12 cellular contexts compared by ENCODE assay signal in the genomic region with DNA sequence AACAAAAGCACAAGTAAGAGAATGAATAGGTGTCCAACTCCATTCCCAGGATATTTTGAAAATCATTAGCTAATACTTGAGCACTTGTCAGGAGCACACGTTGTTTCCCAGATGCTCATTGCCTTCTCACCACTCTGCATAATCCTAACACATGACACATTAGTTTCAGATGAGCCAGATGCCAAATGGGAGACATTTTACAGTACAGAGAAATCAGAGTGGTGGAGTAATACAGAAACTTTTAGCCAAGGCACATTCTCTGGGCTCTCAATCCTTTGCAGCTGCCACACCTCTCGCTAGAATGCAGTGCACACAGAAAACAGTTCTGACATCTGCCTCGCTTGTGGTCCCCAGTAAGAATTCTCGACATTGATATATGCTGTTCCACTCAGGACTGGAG.
DNase-seq lines count a peak whose midpoint lies in the region; ATAC-seq and TF ChIP-seq lines count a peak whose summit lies in the region.
"Had no signal": no experiment of that assay in that cellular context is flagged by ENCODE, and none has a peak within 500 bp of the region (broad histone marks: within the 10 kb centered on the region; RNA-seq: fewer than 3 reads in every experiment).

No MANE protein-coding gene starts in this region.

- no peaks in the 10 kb centered on the region for H3K23me2 ChIP-seq in H9 (ENCODE audit: insufficient read length, low read depth, low read length, poor library complexity, severe bottlenecking)

- H3K4me3 Mint-ChIP-seq in H9 (no peak overlapping the region), chondrocyte (ENCODE audit: unreplicated experiment) (no peak overlapping the region)

- intact Hi-C loops in left lung (cut with DNase I): no loop called here

- no peak overlapping the region for H3K27ac ChIP-seq in AG04450 (ENCODE audit: low read depth, low read length)
- no peak overlapping the region for H3K27ac ChIP-seq in H9 (ENCODE audit: insufficient read length, low read depth, low read length)
- no peak overlapping the region for H3K27ac ChIP-seq in left lung
- H3K27ac ChIP-seq: brain microvascular endothelial cell had no signal

- H3K23ac ChIP-seq in H9 (ENCODE audit: insufficient read length, low read depth, low read length): no peak overlapping the region

- no peak for TF ChIP-seq CTCF in AG04450 (IDR thresholded peaks at IDR 0.05; ENCODE audit: low read depth, low read length)
- no peak for TF ChIP-seq CTCF in H9 (conservative IDR thresholded peaks at IDR 0.05)
- no peak for TF ChIP-seq CTCF in chondrocyte (IDR thresholded peaks at IDR 0.05)
- TF ChIP-seq CTCF in left lung (IDR thresholded peaks at IDR 0.05): no peak

- peaks cover 13% of the 10 kb centered on the region for H3K4me1 ChIP-seq in H9 (ENCODE audit: insufficient read depth, low read length)
- peaks cover 4 to 14% of the 10 kb centered on the region in 2 donors for H3K4me1 ChIP-seq in left lung

- no peaks in the 10 kb centered on the region for H3K27me3 Mint-ChIP-seq in H9 (ENCODE audit: low read depth)
- no peaks in the 10 kb centered on the region for H3K27me3 Mint-ChIP-seq in chondrocyte (ENCODE audit: low read depth)

- no peaks in the 10 kb centered on the region; a peak in 1 of 5 replicates for H3K9me3 Mint-ChIP-seq in H9
- no peaks in the 10 kb centered on the region for H3K9me3 Mint-ChIP-seq in chondrocyte (ENCODE audit: low read depth)

- H3K79me2 ChIP-seq in H9 (ENCODE audit: insufficient read depth, low read length): no peaks in the 10 kb centered on the region

- H4K5ac ChIP-seq in H9 (ENCODE audit: insufficient read length, low read depth, low read length): no peak overlapping the region

- DNase-seq in AG04450 (ENCODE audit: low read depth, low spot score) (peak; percentile 16), H9 (no peak), chondrocyte (ENCODE audit: low spot score) (no peak), left lung (no peak), iPS-NIHi7 (ENCODE audit: extremely low spot score) (no peak), middle frontal gyrus (ENCODE audit: extremely low spot score, low spot score) (no peak)
- DNase-seq in activated CD4-positive, CD25-positive, alpha-beta regulatory T cell (lab: John Stamatoyannopoulos, UW): no peak
- DNase-seq: activated CD4-positive, CD25-positive, alpha-beta regulatory T cell treated with anti-CD3 and anti-CD28 coated beads, Interleukin-2, amount 50 U/mL, for 72 hours; brain microvascular endothelial cell; DMS79; stimulated activated CD4-positive, alpha-beta T cell treated with anti-CD3 and anti-CD28 coated beads, Interleukin-12 subunit alpha, Interleukin-12 subunit beta, amount 100 ng/mL, for 4 hours had no signal

- H3K4me1 Mint-ChIP-seq in H9 (peaks cover 68 to 72% of the 10 kb centered on the region in 2 experiments), chondrocyte (ENCODE audit: low read depth) (peaks cover 57% of the 10 kb centered on the region)

- H3K4me2 ChIP-seq in H9 (ENCODE audit: insufficient read depth, insufficient read length, low read length): no peak overlapping the region

- H3K14ac ChIP-seq in H9 (ENCODE audit: insufficient read depth, low read length): no peak overlapping the region

- H3K9me3 ChIP-seq in AG04450 (ENCODE audit: control insufficient read depth, insufficient read depth, low read length) (no peaks in the 10 kb centered on the region), H9 (ENCODE audit: control insufficient read depth, low read depth, low read length) (no peaks in the 10 kb centered on the region), left lung (no peaks in the 10 kb centered on the region)

- H3K4me3 ChIP-seq in AG04450 (ENCODE audit: low read depth, low read length) (no peak overlapping the region), left lung (no peak overlapping the region)

- H3K79me1 ChIP-seq in H9 (ENCODE audit: insufficient read depth, low read depth, low read length, poor library complexity, severe bottlenecking): no peaks in the 10 kb centered on the region

- POLR2A ChIA-PET in AG04450 (lab: Yijun Ruan, JAX): interaction anchor here (0.6 kb wide), 1 partner anchor 78 kb away, joined by 6 read pairs; no protein-coding TSS in a partner anchor

- no peak overlapping the region for H2AK5ac ChIP-seq in H9 (ENCODE audit: insufficient read length, low read length)

- no peak overlapping the region for H2BK15ac ChIP-seq in H9 (ENCODE audit: low read depth, low read length)

- H2BK20ac ChIP-seq in H9 (ENCODE audit: low read depth, low read length, poor library complexity, severe bottlenecking): no peak overlapping the region

- no CpG with 5 or more reads among the region's 4 CpGs for WGBS in H9 (ENCODE audit: extremely low coverage, insufficient read length, low lambda C conversion rate)

- no peak overlapping the region for H2AFZ ChIP-seq in H9 (ENCODE audit: low read length)

- H2BK12ac ChIP-seq in H9 (ENCODE audit: insufficient read length, low read depth, low read length): no peak overlapping the region

- H4K91ac ChIP-seq in H9 (ENCODE audit: insufficient read length, low read depth, low read length): no peak overlapping the region

- H3K4ac ChIP-seq in H9 (ENCODE audit: low read depth, low read length): no peak overlapping the region

- H3K56ac ChIP-seq in H9 (ENCODE audit: insufficient read length, low read depth, low read length): no peak overlapping the region

- H3K36me3 ChIP-seq in left lung: no peaks in the 10 kb centered on the region
- H3K36me3 ChIP-seq: brain microvascular endothelial cell had no signal

- no peaks in the 10 kb centered on the region for H4K20me1 ChIP-seq in H9 (ENCODE audit: control insufficient read depth, insufficient read depth, insufficient read length)

- no peak overlapping the region for H4K8ac ChIP-seq in H9 (replicated peaks; ENCODE audit: insufficient read length, low read depth, low read length)

- H3K18ac ChIP-seq in H9 (ENCODE audit: insufficient read length, low read depth, low read length): no peak overlapping the region

- CTCF ChIA-PET in AG04450 (lab: Charles Lee): interaction anchor here (1.4 kb wide), 1 partner anchor 77 kb away, joined by 4 read pairs; no protein-coding TSS in a partner anchor

- no peak overlapping the region for H2BK120ac ChIP-seq in H9 (ENCODE audit: low read depth, low read length, poor library complexity, severe bottlenecking)

- H3K9ac ChIP-seq in H9 (ENCODE audit: extremely low read depth, insufficient read length, low read length): no peak overlapping the region

- peak overlapping the region in 2 of 3 experiments; percentile 21 to 99; a peak in 3 of 7 replicates for H3K27ac Mint-ChIP-seq in H9
- peak overlapping the region; percentile 65 for H3K27ac Mint-ChIP-seq in chondrocyte (ENCODE audit: unreplicated experiment)

- H3K36me3 Mint-ChIP-seq in H9 (ENCODE audit: insufficient read depth in 1 of 3, low read depth in 3 of 3): peaks cover 3 to 10% (median 3%) of the 10 kb centered on the region in 3 experiments; a peak in 4 of 7 replicates
- H3K36me3 Mint-ChIP-seq in chondrocyte (ENCODE audit: low read depth): no peaks in the 10 kb centered on the region

- ATAC-seq in left lung (peak; percentile 59), HG02852 (IDR thresholded peaks at IDR 0.05; ENCODE audit: unreplicated experiment) (no peak)

- no peaks in the 10 kb centered on the region for H3K27me3 ChIP-seq in AG04450 (ENCODE audit: control insufficient read depth, insufficient read depth, low read length)
- no peaks in the 10 kb centered on the region for H3K27me3 ChIP-seq in H9 (ENCODE audit: insufficient read depth, low read length)
- H3K27me3 ChIP-seq in left lung: no peaks in the 10 kb centered on the region
- H3K27me3 ChIP-seq: brain microvascular endothelial cell had no signal

- no peak overlapping the region for H3T11ph ChIP-seq in H9 (ENCODE audit: low read length)

- H2BK5ac ChIP-seq in H9 (ENCODE audit: insufficient read length, low read length): no peak overlapping the region
